Comparison of ENCODE assay signal across 10 cellular contexts in genomic region chr2:55862269-55862668, GRCh38.
DNase-seq lines count a peak whose midpoint lies in the region; TF ChIP-seq lines count a peak whose summit lies in the region.
"Had no signal": no experiment of that assay in that cellular context is flagged by ENCODE, and none has a peak within 500 bp of the region (broad histone marks: within the 10 kb centered on the region; RNA-seq: fewer than 3 reads in every experiment).

No MANE protein-coding gene starts in this region.

- H3K4me1 ChIP-seq in thyroid gland = peaks cover 17 to 24% of the 10 kb centered on the region in 2 donors

- H3K4me3 ChIP-seq in astrocyte of the spinal cord (ENCODE audit: low read depth, low read length) (no peak overlapping the region), thyroid gland (replicated peaks in 1 of 3) (no peak overlapping the region)

- DNase-seq in HT1080 (ENCODE audit: low read depth) (peak; percentile 68), astrocyte of the spinal cord (ENCODE audit: low read depth, low spot score) (peak; percentile 94), iris pigment epithelial cell (ENCODE audit: low read depth) (peak; percentile 99), thyroid gland (peak; percentile 46 to 55), GM19238 (ENCODE audit: insufficient read length, low spot score) (no peak), KBM-7 (no peak), DMS 273 (lab: John Stamatoyannopoulos, UW; ENCODE audit: unreplicated experiment) (no peak), COR-L47 (lab: John Stamatoyannopoulos, UW) (no peak)
- DNase-seq: activated naive CD4-positive, alpha-beta T cell treated with anti-CD3 and anti-CD28 coated beads for 36 hours; T-helper 9 cell had no signal

- no peaks in the 10 kb centered on the region for H3K36me3 ChIP-seq in thyroid gland

- WGBS in thyroid gland, 2 donors = 22 to 26% methylated on average over 3 of the region's 3 CpGs

- no peak for TF ChIP-seq CTCF in astrocyte of the spinal cord (IDR thresholded peaks at IDR 0.05; ENCODE audit: low read depth, low read length)
- no peak for TF ChIP-seq CTCF in thyroid gland (IDR thresholded peaks at IDR 0.05)

- no peak for TF ChIP-seq POLR2A in thyroid gland (IDR thresholded peaks at IDR 0.05)

- H3K27me3 ChIP-seq in thyroid gland = no peaks in the 10 kb centered on the region

- intact Hi-C loops in thyroid gland (cut with DNase I) = no loop called here

- in situ Hi-C loops in astrocyte of the spinal cord (cut with HindIII; ENCODE audit: low sequenced_read_pairs) = no loop called here
- in situ Hi-C loops in KBM-7 (cut with MboI; ENCODE audit: low pct_unique_long_range_greater_than_20kb, low sequenced_read_pairs) = no loop called here

- peak overlapping the region; percentile 72 to 93 (median 83) for H3K27ac ChIP-seq in thyroid gland

- no peaks in the 10 kb centered on the region for H3K9me3 ChIP-seq in thyroid gland

Comparison
In these comparisons a context has a peak if more than half of its experiments do, and no peak if none do; other contexts are left out.
1. DNase-seq: peak in HT1080 (single experiment), astrocyte of the spinal cord (single experiment), iris pigment epithelial cell (single experiment) and thyroid gland (2 of 2); none in GM19238 (single experiment), KBM-7 (single experiment), DMS 273 (single experiment) and COR-L47 (single experiment).